ENCODE assay signal across 1 cellular context in the genomic region with DNA sequence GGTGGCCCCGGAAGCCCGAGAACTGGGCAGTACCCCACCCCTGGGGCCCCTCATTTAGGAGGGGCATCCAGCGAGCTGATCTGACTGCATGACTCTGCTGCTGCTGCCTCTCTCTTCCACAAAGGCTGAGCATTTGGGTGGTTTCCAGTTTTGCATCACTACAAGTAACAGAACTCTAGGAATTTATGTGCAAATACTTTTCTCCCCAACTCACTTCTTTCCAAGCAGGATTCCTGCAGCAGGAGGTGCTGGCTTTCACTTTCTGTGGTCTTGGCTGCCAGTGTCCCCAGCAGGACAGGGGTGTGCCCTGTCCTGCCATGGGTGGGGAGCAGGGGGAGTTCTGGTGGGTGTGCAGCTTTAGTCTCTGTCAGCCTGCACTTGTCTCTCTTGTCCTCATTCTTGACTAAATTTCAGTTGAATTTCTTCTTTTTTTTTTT.
A peak's percentile ranks its signal among the peaks of the same experiment; 100 is the strongest.
TF ChIP-seq lines count a peak whose summit lies in the region.

No MANE protein-coding gene starts in this region.

TF ChIP-seq in H1, 55 proteins besides CTCF, POLR2A, EP300 and RAD21:
- TF ChIP-seq KDM5A (IDR thresholded peaks at IDR 0.05; ENCODE audit: low read length) (no peak), POLR2AphosphoS5 (IDR thresholded peaks at IDR 0.05; ENCODE audit: low read depth, low read length) (no peak), TAF1 (IDR thresholded peaks at IDR 0.05; ENCODE audit: low read depth, low read length) (0 out of 2 replicates have a peak, but pooled peaks have one; percentile 39), CHD2 (IDR thresholded peaks at IDR 0.05; ENCODE audit: low read length) (no peak), SAP30 (IDR thresholded peaks at IDR 0.05; ENCODE audit: insufficient read depth, insufficient replicate concordance, low read length) (no peak), TEAD4 (IDR thresholded peaks at IDR 0.05; ENCODE audit: low read depth, low read length) (no peak)
